10 cellular contexts compared by ENCODE assay signal in the genomic region with DNA sequence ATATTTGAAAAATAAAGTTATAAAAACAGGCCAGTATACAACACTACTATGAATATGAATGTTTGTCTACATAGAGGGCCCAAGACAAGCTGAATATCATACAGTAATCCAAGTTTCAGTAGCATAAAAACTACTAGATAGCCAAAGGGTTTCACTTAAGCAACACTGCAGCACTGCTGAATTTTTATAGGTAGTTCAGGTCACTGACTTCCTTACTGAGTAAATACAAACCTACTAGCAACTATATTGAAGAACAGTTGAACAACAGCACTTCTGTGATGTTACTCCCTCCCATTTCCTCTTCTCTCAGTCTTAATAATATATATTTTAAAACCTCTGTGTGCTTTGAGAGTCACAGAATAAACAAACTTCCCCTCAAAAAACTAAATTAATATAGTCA. TPM values are rescaled to one million over a fixed set of nuclear protein-coding genes. Genes with fewer than 3 reads are reported as not detected.
DNase-seq lines count a peak whose midpoint lies in the region; ATAC-seq and TF ChIP-seq lines count a peak whose summit lies in the region.
"Had no signal": no experiment of that assay in that cellular context is flagged by ENCODE, and none has a peak within 500 bp of the region (broad histone marks: within the 10 kb centered on the region; RNA-seq: fewer than 3 reads in every experiment).

No MANE protein-coding gene starts in this region.

- H3K4me3 ChIP-seq in DOHH2 (ENCODE audit: low read length), result peak overlapping the region; percentile 49
- H3K4me3 ChIP-seq: BLaER1 treated with 17β-estradiol and CSF1 and Interleukin-3, amounts not matched to agents 10 nM and 100 nM had no signal

- H4K20me1 ChIP-seq in DOHH2 (ENCODE audit: control insufficient read depth, insufficient read depth, low read depth, low read length), result no peaks in the 10 kb centered on the region

- H3K27ac ChIP-seq in DOHH2 (ENCODE audit: low read depth, low read length), result peak overlapping the region; percentile 63

- H3K27ac Mint-ChIP-seq in immature natural killer cell (peak overlapping the region; percentile 51 to 89 (median 82)), glutamatergic neuron (ENCODE audit: unreplicated experiment) (no peak overlapping the region)

- H3F3A ChIP-seq in DOHH2 (ENCODE audit: control insufficient read depth, insufficient read depth), result peaks cover 18% of the 10 kb centered on the region

- no peak for TF ChIP-seq CTCF in DOHH2 (IDR thresholded peaks at IDR 0.05; ENCODE audit: low read depth, low read length, poor library complexity, severe bottlenecking)
- no peak for TF ChIP-seq CTCF in glutamatergic neuron (IDR thresholded peaks at IDR 0.05; ENCODE audit: partially characterized antibody, unreplicated experiment)

- H3K27me3 ChIP-seq in DOHH2 (ENCODE audit: control insufficient read depth, low read length), result no peaks in the 10 kb centered on the region
- H3K27me3 ChIP-seq: BLaER1 treated with 17β-estradiol and CSF1 and Interleukin-3, amounts not matched to agents 10 nM and 100 nM had no signal

- H3K4me3 Mint-ChIP-seq in immature natural killer cell (peak overlapping the region in 2 of 5 donors; percentile 3 to 73), glutamatergic neuron (ENCODE audit: unreplicated experiment) (no peak overlapping the region)

- H3K4me1 Mint-ChIP-seq in immature natural killer cell (peaks cover 29 to 45% of the 10 kb centered on the region in 2 donors), glutamatergic neuron (ENCODE audit: low read depth, unreplicated experiment) (peaks cover 2% of the 10 kb centered on the region)

- peaks cover 74% of the 10 kb centered on the region for H3K4me1 ChIP-seq in DOHH2 (ENCODE audit: control insufficient read depth, low read length)

- H3K79me2 ChIP-seq in DOHH2 (ENCODE audit: control insufficient read depth, low read length), result peaks cover 12% of the 10 kb centered on the region; the same call in 1 of the 2 replicates

- no peaks in the 10 kb centered on the region for H3K9me2 ChIP-seq in DOHH2 (replicated peaks; ENCODE audit: control insufficient read depth, low read length)

- no peaks in the 10 kb centered on the region for H3K9me3 Mint-ChIP-seq in immature natural killer cell
- no peaks in the 10 kb centered on the region for H3K9me3 Mint-ChIP-seq in glutamatergic neuron (ENCODE audit: unreplicated experiment)

- no peaks in the 10 kb centered on the region for H3K27me3 Mint-ChIP-seq in immature natural killer cell (ENCODE audit: low read depth in 3 of 3)
- H3K27me3 Mint-ChIP-seq in glutamatergic neuron (ENCODE audit: unreplicated experiment), result peaks cover 6% of the 10 kb centered on the region

- no peak for DNase-seq in immature natural killer cell
- DNase-seq in RKO (ENCODE audit: low spot score), result no peak
- no peak for DNase-seq in glutamatergic neuron
- DNase-seq in NCI-H748 (lab: John Stamatoyannopoulos, UW; ENCODE audit: unreplicated experiment), result no peak
- DNase-seq in middle frontal gyrus (ENCODE audit: extremely low spot score, low spot score), result no peak
- DNase-seq: midbrain had no signal

- peaks cover 34% of the 10 kb centered on the region for H3K36me3 ChIP-seq in DOHH2 (ENCODE audit: control insufficient read depth, low read length)

- ATAC-seq in GM21528 (IDR thresholded peaks at IDR 0.05; ENCODE audit: low FRiP score, unreplicated experiment), result peak; percentile 59
- peak; percentile 42 for ATAC-seq in HG03521 (IDR thresholded peaks at IDR 0.05; ENCODE audit: unreplicated experiment)

- H3K36me3 Mint-ChIP-seq in immature natural killer cell (peaks cover 8 to 20% (median 9%) of the 10 kb centered on the region in 3 donors), glutamatergic neuron (ENCODE audit: unreplicated experiment) (no peaks in the 10 kb centered on the region)

- H3K9me3 ChIP-seq in DOHH2 (ENCODE audit: control insufficient read depth, insufficient read depth, low read length), result no peaks in the 10 kb centered on the region
- H3K9me3 ChIP-seq: BLaER1 treated with 17β-estradiol and CSF1 and Interleukin-3, amounts not matched to agents 10 nM and 100 nM had no signal

- H3K4me2 ChIP-seq in DOHH2 (ENCODE audit: low read length), result peak overlapping the region; percentile 60

RNA-seq across cellular contexts. Expression of a gene that starts 42.7 kb away (rescaled TPM):
- 10 to 100 TPM; 10.5 to 26.3 (median 20.7) TPM for polyA plus RNA-seq in immature natural killer cell
- 62.3 TPM for total RNA-seq in glutamatergic neuron (ENCODE audit: unreplicated experiment)
